1 cellular context compared by ENCODE assay signal in the genomic region with DNA sequence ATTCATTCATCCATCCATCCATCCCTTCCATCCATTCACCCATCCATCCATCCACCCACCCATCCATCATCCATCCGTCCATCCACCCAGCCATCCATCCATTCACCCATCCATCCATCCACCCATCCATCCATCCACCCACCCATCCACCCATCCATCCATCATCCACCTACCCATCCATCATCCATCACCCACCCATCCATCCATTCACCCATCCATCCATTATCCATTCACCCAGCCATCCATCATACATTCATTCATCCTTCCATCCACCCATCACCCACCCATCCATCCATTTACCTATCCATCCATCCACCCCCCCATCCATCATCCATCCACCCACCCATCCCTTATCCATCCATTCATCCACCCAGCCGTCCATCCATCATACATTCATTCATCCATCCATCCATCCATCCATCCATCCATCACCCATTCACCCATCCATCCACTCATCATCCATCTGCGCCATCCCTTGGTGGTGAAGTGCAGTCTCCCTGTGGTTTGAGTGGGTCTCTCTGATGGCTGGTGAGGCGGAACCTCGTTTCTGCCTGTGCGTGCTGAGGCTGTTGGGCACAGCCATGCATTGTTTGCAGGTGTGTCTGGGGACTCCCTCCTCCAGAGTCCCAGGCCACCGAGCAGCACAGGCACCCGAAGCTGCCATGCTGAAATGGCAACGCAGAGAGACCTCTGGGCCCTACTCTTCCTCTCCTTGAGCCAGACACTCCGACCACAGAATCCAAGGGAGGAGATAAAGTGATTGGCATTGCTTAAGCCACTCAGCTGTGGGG.
TF ChIP-seq lines count a peak whose summit lies in the region.

No MANE protein-coding gene starts in this region.

TF ChIP-seq in HEK293, 187 proteins besides CTCF, POLR2A, EP300 and RAD21 (continued from another document and continues in another):
- TF ChIP-seq ZBTB1 (tag by site-specific recombination; IDR thresholded peaks at IDR 0.05) (no peak), ZNF768 (tag by site-specific recombination; IDR thresholded peaks at IDR 0.05) (no peak), SCRT1 (tag by site-specific recombination; IDR thresholded peaks at IDR 0.05; ENCODE audit: borderline replicate concordance) (no peak), ZNF174 (tag by site-specific recombination; IDR thresholded peaks at IDR 0.05) (no peak), ZFP37 (tag by site-specific recombination; IDR thresholded peaks at IDR 0.05) (no peak), ZNF747 (tag by site-specific recombination; IDR thresholded peaks at IDR 0.05) (no peak), ZNF10 (tag by site-specific recombination; IDR thresholded peaks at IDR 0.05) (no peak), ZBTB17 (tag by site-specific recombination; IDR thresholded peaks at IDR 0.05) (peak; percentile 96), ZNF211 (tag by site-specific recombination; IDR thresholded peaks at IDR 0.05; ENCODE audit: low read depth) (0 out of 2 replicates have a peak, but pooled peaks have one; percentile 6), ZNF223 (tag by site-specific recombination; IDR thresholded peaks at IDR 0.05) (no peak), ZNF26 (tag by site-specific recombination; IDR thresholded peaks at IDR 0.05) (no peak), ZNF585B (tag by site-specific recombination; IDR thresholded peaks at IDR 0.05) (no peak), SALL2 (tag by site-specific recombination; IDR thresholded peaks at IDR 0.05; ENCODE audit: borderline replicate concordance) (0 out of 2 replicates have a peak, but pooled peaks have one; percentile 56), EGR2 (tag by site-specific recombination; IDR thresholded peaks at IDR 0.05; ENCODE audit: low read depth) (peak; percentile 68), ZNF292 (tag by site-specific recombination; IDR thresholded peaks at IDR 0.05; ENCODE audit: borderline replicate concordance, low read depth) (no peak), ZNF561 (tag by site-specific recombination; IDR thresholded peaks at IDR 0.05; ENCODE audit: borderline replicate concordance) (no peak), ZNF664 (tag by site-specific recombination; IDR thresholded peaks at IDR 0.05) (no peak), ZNF148 (tag by site-specific recombination; IDR thresholded peaks at IDR 0.05; ENCODE audit: borderline replicate concordance) (peak; percentile 14; the same call in 1 of the 2 replicates), ZNF155 (tag by site-specific recombination; IDR thresholded peaks at IDR 0.05) (no peak), ZNF366 (tag by site-specific recombination; conservative IDR thresholded peaks at IDR 0.05) (peak; percentile 99), ZFP69B (tag by site-specific recombination; IDR thresholded peaks at IDR 0.05) (no peak), PRDM1 (tag by site-specific recombination; IDR thresholded peaks at IDR 0.05) (no peak), IKZF3 (tag by site-specific recombination; IDR thresholded peaks at IDR 0.05) (no peak), ZNF571 (tag by site-specific recombination; IDR thresholded peaks at IDR 0.05) (no peak)
- TF ChIP-seq, protein P1, sequence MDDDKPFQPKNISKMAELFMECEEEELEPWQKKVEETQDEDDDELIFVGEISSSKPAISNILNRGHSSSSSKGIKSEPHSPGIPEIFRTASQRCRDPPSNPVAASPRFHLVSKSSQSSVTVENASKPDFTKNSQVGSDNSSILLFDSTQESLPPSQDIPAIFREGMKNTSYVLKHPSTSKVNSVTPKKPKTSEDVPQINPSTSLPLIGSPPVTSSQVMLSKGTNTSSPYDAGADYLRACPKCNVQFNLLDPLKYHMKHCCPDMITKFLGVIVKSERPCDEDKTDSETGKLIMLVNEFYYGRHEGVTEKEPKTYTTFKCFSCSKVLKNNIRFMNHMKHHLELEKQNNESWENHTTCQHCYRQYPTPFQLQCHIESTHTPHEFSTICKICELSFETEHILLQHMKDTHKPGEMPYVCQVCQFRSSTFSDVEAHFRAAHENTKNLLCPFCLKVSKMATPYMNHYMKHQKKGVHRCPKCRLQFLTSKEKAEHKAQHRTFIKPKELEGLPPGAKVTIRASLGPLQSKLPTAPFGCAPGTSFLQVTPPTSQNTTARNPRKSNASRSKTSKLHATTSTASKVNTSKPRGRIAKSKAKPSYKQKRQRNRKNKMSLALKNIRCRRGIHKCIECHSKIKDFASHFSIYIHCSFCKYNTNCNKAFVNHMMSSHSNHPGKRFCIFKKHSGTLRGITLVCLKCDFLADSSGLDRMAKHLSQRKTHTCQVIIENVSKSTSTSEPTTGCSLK (tag by site-specific recombination; IDR thresholded peaks at IDR 0.05), result no peak
- TF ChIP-seq, protein P2, sequence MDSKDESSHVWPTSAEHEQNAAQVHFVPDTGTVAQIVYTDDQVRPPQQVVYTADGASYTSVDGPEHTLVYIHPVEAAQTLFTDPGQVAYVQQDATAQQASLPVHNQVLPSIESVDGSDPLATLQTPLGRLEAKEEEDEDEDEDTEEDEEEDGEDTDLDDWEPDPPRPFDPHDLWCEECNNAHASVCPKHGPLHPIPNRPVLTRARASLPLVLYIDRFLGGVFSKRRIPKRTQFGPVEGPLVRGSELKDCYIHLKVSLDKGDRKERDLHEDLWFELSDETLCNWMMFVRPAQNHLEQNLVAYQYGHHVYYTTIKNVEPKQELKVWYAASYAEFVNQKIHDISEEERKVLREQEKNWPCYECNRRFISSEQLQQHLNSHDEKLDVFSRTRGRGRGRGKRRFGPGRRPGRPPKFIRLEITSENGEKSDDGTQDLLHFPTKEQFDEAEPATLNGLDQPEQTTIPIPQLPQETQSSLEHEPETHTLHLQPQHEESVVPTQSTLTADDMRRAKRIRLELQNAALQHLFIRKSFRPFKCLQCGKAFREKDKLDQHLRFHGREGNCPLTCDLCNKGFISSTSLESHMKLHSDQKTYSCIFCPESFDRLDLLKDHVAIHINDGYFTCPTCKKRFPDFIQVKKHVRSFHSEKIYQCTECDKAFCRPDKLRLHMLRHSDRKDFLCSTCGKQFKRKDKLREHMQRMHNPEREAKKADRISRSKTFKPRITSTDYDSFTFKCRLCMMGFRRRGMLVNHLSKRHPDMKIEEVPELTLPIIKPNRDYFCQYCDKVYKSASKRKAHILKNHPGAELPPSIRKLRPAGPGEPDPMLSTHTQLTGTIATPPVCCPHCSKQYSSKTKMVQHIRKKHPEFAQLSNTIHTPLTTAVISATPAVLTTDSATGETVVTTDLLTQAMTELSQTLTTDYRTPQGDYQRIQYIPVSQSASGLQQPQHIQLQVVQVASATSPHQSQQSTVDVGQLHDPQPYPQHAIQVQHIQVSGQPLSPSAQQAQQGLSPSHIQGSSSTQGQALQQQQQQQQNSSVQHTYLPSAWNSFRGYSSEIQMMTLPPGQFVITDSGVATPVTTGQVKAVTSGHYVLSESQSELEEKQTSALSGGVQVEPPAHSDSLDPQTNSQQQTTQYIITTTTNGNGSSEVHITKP (tag by site-specific recombination; IDR thresholded peaks at IDR 0.05), result no peak
- TF ChIP-seq, protein P3, sequence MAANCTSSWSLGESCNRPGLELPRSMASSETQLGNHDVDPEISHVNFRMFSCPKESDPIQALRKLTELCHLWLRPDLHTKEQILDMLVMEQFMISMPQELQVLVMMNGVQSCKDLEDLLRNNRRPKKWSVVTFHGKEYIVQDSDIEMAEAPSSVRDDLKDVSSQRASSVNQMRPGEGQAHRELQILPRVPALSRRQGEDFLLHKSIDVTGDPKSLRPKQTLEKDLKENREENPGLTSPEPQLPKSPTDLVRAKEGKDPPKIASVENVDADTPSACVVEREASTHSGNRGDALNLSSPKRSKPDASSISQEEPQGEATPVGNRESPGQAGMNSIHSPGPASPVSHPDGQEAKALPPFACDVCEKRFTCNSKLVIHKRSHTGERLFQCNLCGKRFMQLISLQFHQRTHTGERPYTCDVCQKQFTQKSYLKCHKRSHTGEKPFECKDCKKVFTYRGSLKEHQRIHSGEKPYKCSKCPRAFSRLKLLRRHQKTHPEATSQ (tag by site-specific recombination; IDR thresholded peaks at IDR 0.05), result no peak
- TF ChIP-seq, protein P4, sequence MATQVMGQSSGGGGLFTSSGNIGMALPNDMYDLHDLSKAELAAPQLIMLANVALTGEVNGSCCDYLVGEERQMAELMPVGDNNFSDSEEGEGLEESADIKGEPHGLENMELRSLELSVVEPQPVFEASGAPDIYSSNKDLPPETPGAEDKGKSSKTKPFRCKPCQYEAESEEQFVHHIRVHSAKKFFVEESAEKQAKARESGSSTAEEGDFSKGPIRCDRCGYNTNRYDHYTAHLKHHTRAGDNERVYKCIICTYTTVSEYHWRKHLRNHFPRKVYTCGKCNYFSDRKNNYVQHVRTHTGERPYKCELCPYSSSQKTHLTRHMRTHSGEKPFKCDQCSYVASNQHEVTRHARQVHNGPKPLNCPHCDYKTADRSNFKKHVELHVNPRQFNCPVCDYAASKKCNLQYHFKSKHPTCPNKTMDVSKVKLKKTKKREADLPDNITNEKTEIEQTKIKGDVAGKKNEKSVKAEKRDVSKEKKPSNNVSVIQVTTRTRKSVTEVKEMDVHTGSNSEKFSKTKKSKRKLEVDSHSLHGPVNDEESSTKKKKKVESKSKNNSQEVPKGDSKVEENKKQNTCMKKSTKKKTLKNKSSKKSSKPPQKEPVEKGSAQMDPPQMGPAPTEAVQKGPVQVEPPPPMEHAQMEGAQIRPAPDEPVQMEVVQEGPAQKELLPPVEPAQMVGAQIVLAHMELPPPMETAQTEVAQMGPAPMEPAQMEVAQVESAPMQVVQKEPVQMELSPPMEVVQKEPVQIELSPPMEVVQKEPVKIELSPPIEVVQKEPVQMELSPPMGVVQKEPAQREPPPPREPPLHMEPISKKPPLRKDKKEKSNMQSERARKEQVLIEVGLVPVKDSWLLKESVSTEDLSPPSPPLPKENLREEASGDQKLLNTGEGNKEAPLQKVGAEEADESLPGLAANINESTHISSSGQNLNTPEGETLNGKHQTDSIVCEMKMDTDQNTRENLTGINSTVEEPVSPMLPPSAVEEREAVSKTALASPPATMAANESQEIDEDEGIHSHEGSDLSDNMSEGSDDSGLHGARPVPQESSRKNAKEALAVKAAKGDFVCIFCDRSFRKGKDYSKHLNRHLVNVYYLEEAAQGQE (tag by site-specific recombination; IDR thresholded peaks at IDR 0.05), result no peak
- TF ChIP-seq, protein P5, sequence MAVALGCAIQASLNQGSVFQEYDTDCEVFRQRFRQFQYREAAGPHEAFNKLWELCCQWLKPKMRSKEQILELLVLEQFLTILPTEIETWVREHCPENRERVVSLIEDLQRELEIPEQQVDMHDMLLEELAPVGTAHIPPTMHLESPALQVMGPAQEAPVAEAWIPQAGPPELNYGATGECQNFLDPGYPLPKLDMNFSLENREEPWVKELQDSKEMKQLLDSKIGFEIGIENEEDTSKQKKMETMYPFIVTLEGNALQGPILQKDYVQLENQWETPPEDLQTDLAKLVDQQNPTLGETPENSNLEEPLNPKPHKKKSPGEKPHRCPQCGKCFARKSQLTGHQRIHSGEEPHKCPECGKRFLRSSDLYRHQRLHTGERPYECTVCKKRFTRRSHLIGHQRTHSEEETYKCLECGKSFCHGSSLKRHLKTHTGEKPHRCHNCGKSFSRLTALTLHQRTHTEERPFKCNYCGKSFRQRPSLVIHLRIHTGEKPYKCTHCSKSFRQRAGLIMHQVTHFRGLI (tag by site-specific recombination; IDR thresholded peaks at IDR 0.05), result no peak
- TF ChIP-seq, protein P6, sequence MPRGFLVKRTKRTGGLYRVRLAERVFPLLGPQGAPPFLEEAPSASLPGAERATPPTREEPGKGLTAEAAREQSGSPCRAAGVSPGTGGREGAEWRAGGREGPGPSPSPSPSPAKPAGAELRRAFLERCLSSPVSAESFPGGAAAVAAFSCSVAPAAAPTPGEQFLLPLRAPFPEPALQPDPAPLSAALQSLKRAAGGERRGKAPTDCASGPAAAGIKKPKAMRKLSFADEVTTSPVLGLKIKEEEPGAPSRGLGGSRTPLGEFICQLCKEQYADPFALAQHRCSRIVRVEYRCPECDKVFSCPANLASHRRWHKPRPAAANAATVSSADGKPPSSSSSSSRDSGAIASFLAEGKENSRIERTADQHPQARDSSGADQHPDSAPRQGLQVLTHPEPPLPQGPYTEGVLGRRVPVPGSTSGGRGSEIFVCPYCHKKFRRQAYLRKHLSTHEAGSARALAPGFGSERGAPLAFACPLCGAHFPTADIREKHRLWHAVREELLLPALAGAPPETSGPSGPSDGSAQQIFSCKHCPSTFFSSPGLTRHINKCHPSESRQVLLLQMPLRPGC (tag by site-specific recombination; IDR thresholded peaks at IDR 0.05), result no peak
